8 cellular contexts compared by ENCODE assay signal in genomic region chr19:35644987-35645679, GRCh38. TPM values are rescaled to one million over a fixed set of nuclear protein-coding genes. Genes with fewer than 3 reads are reported as not detected.
A peak's percentile ranks its signal among the peaks of the same experiment; 100 is the strongest.
DNase-seq lines count a peak whose midpoint lies in the region; ATAC-seq and TF ChIP-seq lines count a peak whose summit lies in the region.

No MANE protein-coding gene starts in this region.

- H3K14ac ChIP-seq in mesenchymal stem cell (ENCODE audit: low read length in 2 of 2): peak overlapping the region in 1 of 2 experiments; percentile 79

- peak overlapping the region; percentile 75 for H3K9ac ChIP-seq in mesenchymal stem cell (ENCODE audit: low read length)

- no peaks in the 10 kb centered on the region for H3K36me3 ChIP-seq in ectodermal cell (ENCODE audit: control insufficient read depth, insufficient read depth, low read length)
- H3K36me3 ChIP-seq in mesenchymal stem cell (ENCODE audit: control insufficient read depth in 1 of 2, insufficient read depth in 2 of 2, low read depth in 1 of 2, low read length in 2 of 2): peaks cover 0 to 1% of the 10 kb centered on the region in 2 experiments

- H3K79me1 ChIP-seq in mesenchymal stem cell (replicated peaks; ENCODE audit: low read length, poor library complexity, severe bottlenecking): peaks cover 1% of the 10 kb centered on the region

- H3K4me2 ChIP-seq in mesenchymal stem cell (ENCODE audit: low read length, poor library complexity, severe bottlenecking): peak overlapping the region; percentile 83

- H3K4me1 ChIP-seq in ectodermal cell (ENCODE audit: control insufficient read depth, insufficient read depth, low read length): peaks cover 21% of the 10 kb centered on the region
- H3K4me1 ChIP-seq in mesenchymal stem cell (ENCODE audit: control insufficient read depth, insufficient read depth, low read depth, low read length): peaks cover 23% of the 10 kb centered on the region

- H4K8ac ChIP-seq in mesenchymal stem cell (ENCODE audit: low read length): peak overlapping the region; percentile 4

- H2BK15ac ChIP-seq in mesenchymal stem cell (ENCODE audit: low read depth, poor library complexity, severe bottlenecking): no peak overlapping the region

- H3K27ac ChIP-seq in ectodermal cell (ENCODE audit: insufficient read depth, low read depth, low read length, poor library complexity, severe bottlenecking): peak overlapping the region; percentile 28
- H3K27ac ChIP-seq in mesenchymal stem cell (ENCODE audit: low read length, poor library complexity, severe bottlenecking): peak overlapping the region; percentile 53

- H3K4me3 ChIP-seq in ectodermal cell (ENCODE audit: insufficient read depth, low read depth, low read length) (peak overlapping the region; percentile 48), mesenchymal stem cell (ENCODE audit: insufficient read depth in 1 of 2, low read depth in 1 of 2, low read length in 2 of 2) (peak overlapping the region; percentile 55 to 86)

- H3K27me3 ChIP-seq in ectodermal cell (ENCODE audit: control insufficient read depth, insufficient read depth, low read length, poor library complexity, severe bottlenecking) (peaks cover 5% of the 10 kb centered on the region), mesenchymal stem cell (ENCODE audit: control insufficient read depth in 1 of 2, insufficient read depth in 1 of 2, low read length in 2 of 2) (no peaks in the 10 kb centered on the region)

- no peak overlapping the region for H2AK5ac ChIP-seq in mesenchymal stem cell (ENCODE audit: low read length, severe bottlenecking)

- H3K9me3 ChIP-seq in ectodermal cell (ENCODE audit: control insufficient read depth, low read length) (no peaks in the 10 kb centered on the region), mesenchymal stem cell (ENCODE audit: control insufficient read depth, low read length) (no peaks in the 10 kb centered on the region)

- no peak overlapping the region for H4K91ac ChIP-seq in mesenchymal stem cell (ENCODE audit: low read length)

- no peak overlapping the region for H2BK120ac ChIP-seq in mesenchymal stem cell (ENCODE audit: low read depth, low read length)

- no peak overlapping the region for H3K23ac ChIP-seq in mesenchymal stem cell (ENCODE audit: low read length in 2 of 2)

- peak overlapping the region; percentile 94 for H2AFZ ChIP-seq in mesenchymal stem cell (ENCODE audit: low read depth, low read length)

- TF ChIP-seq CTCF in GM20000 (IDR thresholded peaks at IDR 0.05; ENCODE audit: extremely low read depth, missing control alignments): no peak

- peak overlapping the region; percentile 11 to 54 for H3K18ac ChIP-seq in mesenchymal stem cell (ENCODE audit: low read depth in 1 of 2, low read length in 2 of 2)

- H2BK5ac ChIP-seq in mesenchymal stem cell (ENCODE audit: low read depth, low read length, poor library complexity, severe bottlenecking): no peak overlapping the region

- WGBS in ectodermal cell, 2 experiments: 15 to 16% methylated on average over 20 of the region's 20 CpGs
- 15% methylated on average over 20 of the region's 20 CpGs for WGBS in mesenchymal stem cell

- H2BK12ac ChIP-seq in mesenchymal stem cell (ENCODE audit: low read length in 2 of 2): peak overlapping the region in 1 of 2 experiments; percentile 4

- no peak for ATAC-seq in GM21367 (IDR thresholded peaks at IDR 0.05; ENCODE audit: unreplicated experiment)

- peak overlapping the region in 1 of 2 experiments; percentile 49 for H3K4ac ChIP-seq in mesenchymal stem cell (ENCODE audit: low read depth in 1 of 2, low read length in 2 of 2)

- DNase-seq in GM20000 (ENCODE audit: low spot score) (peak; percentile 73), NCI-H510A treated with DMSO at 0.1 percent for 48 hours (lab: John Stamatoyannopoulos, UW) (peak; percentile 61), mesenchymal stem cell (no peak), KG1 (lab: John Stamatoyannopoulos, UW) (no peak)
- peak; percentile 76 for DNase-seq in activated CD4-positive, alpha-beta T cell treated with anti-CD3 and anti-CD28 coated beads, Interleukin-2, amount 50 U/mL, for 4 hours
- peak; percentile 51 for DNase-seq in stimulated activated CD8-positive, alpha-beta memory T cell treated with anti-CD3 and anti-CD28 coated beads, Interleukin-15, amount 100 ng/mL, for 1 hour (ENCODE audit: low read depth)

RNA-seq across cellular contexts. Expression of gene COX6B1, which starts 3.0 kb away (rescaled TPM):
- 348 TPM for polyA plus RNA-seq in ectodermal cell (2013, experiment 1 of 4)
- polyA plus RNA-seq in ectodermal cell (2013, experiment 2 of 4): 360 TPM
- 474 TPM for polyA plus RNA-seq in ectodermal cell (2013, experiment 3 of 4)
- polyA plus RNA-seq in ectodermal cell (2013, experiment 4 of 4): 531 TPM
- polyA plus RNA-seq in mesenchymal stem cell (2013, experiment 1 of 2): 690 TPM
- 727 TPM for polyA plus RNA-seq in mesenchymal stem cell (2013, experiment 2 of 2)

RNA-seq across cellular contexts. Expression of gene ETV2, which starts 3.6 kb away (rescaled TPM):
- 3.3 TPM for polyA plus RNA-seq in ectodermal cell (2013, experiment 1 of 4)
- 2.9 TPM for polyA plus RNA-seq in ectodermal cell (2013, experiment 2 of 4)
- polyA plus RNA-seq in ectodermal cell (2013, experiment 3 of 4): 1.8 TPM
- 2.9 TPM for polyA plus RNA-seq in ectodermal cell (2013, experiment 4 of 4)
- 2.4 TPM for polyA plus RNA-seq in mesenchymal stem cell (2013, experiment 1 of 2)
- polyA plus RNA-seq in mesenchymal stem cell (2013, experiment 2 of 2): 3.2 TPM

RNA-seq across cellular contexts. Expression of gene RBM42, which starts 16.3 kb away (rescaled TPM):
- 70.9 TPM for polyA plus RNA-seq in ectodermal cell (2013, experiment 1 of 4)
- 68.9 TPM for polyA plus RNA-seq in ectodermal cell (2013, experiment 2 of 4)
- 69.1 TPM for polyA plus RNA-seq in ectodermal cell (2013, experiment 3 of 4)
- polyA plus RNA-seq in ectodermal cell (2013, experiment 4 of 4): 69.5 TPM
- polyA plus RNA-seq in mesenchymal stem cell (2013, experiment 1 of 2): 45.9 TPM
- polyA plus RNA-seq in mesenchymal stem cell (2013, experiment 2 of 2): 46.1 TPM

RNA-seq across cellular contexts. Expression of gene UPK1A, which starts 21.2 kb away (rescaled TPM):
- polyA plus RNA-seq in ectodermal cell (2013, experiment 1 of 4): 0.50 TPM
- polyA plus RNA-seq in ectodermal cell (2013, experiment 2 of 4): 0.68 TPM
- 0.21 TPM for polyA plus RNA-seq in ectodermal cell (2013, experiment 3 of 4)
- polyA plus RNA-seq in ectodermal cell (2013, experiment 4 of 4): 0.73 TPM
- 0.03 TPM for polyA plus RNA-seq in mesenchymal stem cell (2013, experiment 1 of 2)
- 0.05 TPM for polyA plus RNA-seq in mesenchymal stem cell (2013, experiment 2 of 2)

RNA-seq across cellular contexts. Expression of gene HAUS5, which starts 32.6 kb away (rescaled TPM):
- 41.2 TPM for polyA plus RNA-seq in ectodermal cell (2013, experiment 1 of 4)
- polyA plus RNA-seq in ectodermal cell (2013, experiment 2 of 4): 36.7 TPM
- polyA plus RNA-seq in ectodermal cell (2013, experiment 3 of 4): 29.9 TPM
- 33.2 TPM for polyA plus RNA-seq in ectodermal cell (2013, experiment 4 of 4)
- polyA plus RNA-seq in mesenchymal stem cell (2013, experiment 1 of 2): 2.4 TPM
- 2.5 TPM for polyA plus RNA-seq in mesenchymal stem cell (2013, experiment 2 of 2)

Comparison
In these comparisons a context has a peak if more than half of its experiments do, and no peak if none do; other contexts are left out.
1. DNase-seq: peak in GM20000 (single experiment), NCI-H510A treated with DMSO at 0.1 percent for 48 hours (single experiment), activated CD4-positive, alpha-beta T cell treated with anti-CD3 and anti-CD28 coated beads, Interleukin-2, amount 50 U/mL, for 4 hours (2 of 2) and stimulated activated CD8-positive, alpha-beta memory T cell treated with anti-CD3 and anti-CD28 coated beads, Interleukin-15, amount 100 ng/mL, for 1 hour (single experiment); none in mesenchymal stem cell (single experiment) and KG1 (single experiment).